In genomic region chr3:141294848-141295247, GRCh38 we compare ENCODE assay signal across 9 cellular contexts.
DNase-seq lines count a peak whose midpoint lies in the region; ATAC-seq and TF ChIP-seq lines count a peak whose summit lies in the region.
"Had no signal": no experiment of that assay in that cellular context is flagged by ENCODE, and none has a peak within 500 bp of the region (broad histone marks: within the 10 kb centered on the region; RNA-seq: fewer than 3 reads in every experiment).

No MANE protein-coding gene starts in this region.

- H3K9me3 Mint-ChIP-seq in activated naive CD8-positive, alpha-beta T cell treated with anti-CD3 and anti-CD28 coated beads, Interleukin-2, amount 10 ng/mL, durations not matched to agents 7 days and 5 days: peaks cover 2% of the 10 kb centered on the region

- peaks cover 16% of the 10 kb centered on the region for H3K4me1 Mint-ChIP-seq in activated naive CD8-positive, alpha-beta T cell treated with anti-CD3 and anti-CD28 coated beads, Interleukin-2, amount 10 ng/mL, durations not matched to agents 7 days and 5 days

- H3K27me3 ChIP-seq in stomach: no peaks in the 10 kb centered on the region

- WGBS in stomach, 5 donors: 49 to 59% (median 55%) methylated on average over 2 of the region's 2 CpGs

- TF ChIP-seq POLR2A in stomach (IDR thresholded peaks at IDR 0.05): no peak

- peak overlapping the region; percentile 1 to 31 (median 20) for H3K4me3 ChIP-seq in stomach
- H3K4me3 ChIP-seq: SK-N-MC had no signal

- peak overlapping the region; percentile 84 for H3K27ac Mint-ChIP-seq in activated naive CD8-positive, alpha-beta T cell treated with anti-CD3 and anti-CD28 coated beads, Interleukin-2, amount 10 ng/mL, durations not matched to agents 7 days and 5 days

- peaks cover 0 to 13% (median 8%) of the 10 kb centered on the region in 4 donors for H3K36me3 ChIP-seq in stomach

- peaks cover 30% of the 10 kb centered on the region for H3K36me3 Mint-ChIP-seq in activated naive CD8-positive, alpha-beta T cell treated with anti-CD3 and anti-CD28 coated beads, Interleukin-2, amount 10 ng/mL, durations not matched to agents 7 days and 5 days

- DNase-seq in activated CD4-positive, CD25-positive, alpha-beta regulatory T cell (lab: John Stamatoyannopoulos, UW): no peak
- DNase-seq in activated naive CD8-positive, alpha-beta T cell treated with anti-CD3 and anti-CD28 coated beads, Interleukin-2, amount 10 ng/mL, durations not matched to agents 7 days and 5 days: no peak
- DNase-seq in iris pigment epithelial cell (ENCODE audit: low read depth) (peak; percentile 94), stomach (no peak), HuH-7 (ENCODE audit: low spot score) (no peak), epidermal melanocyte (ENCODE audit: insufficient read length, low spot score) (no peak), NCI-H82 (lab: John Stamatoyannopoulos, UW) (no peak)

- intact Hi-C loops in stomach (cut with DNase I; ENCODE audit: low total_unique reads): no loop called here

- POLR2A ChIA-PET in activated naive CD8-positive, alpha-beta T cell treated with anti-CD3 and anti-CD28 coated beads, Interleukin-2, amount 10 ng/mL, durations not matched to agents 7 days and 5 days (lab: Charles Lee): interaction anchor here (0.9 to 1.7 kb wide), 3 partner anchors 9 to 63 kb away, joined by 3 to 4 read pairs (median 4); partner anchors contain the start of gene PXYLP1

- peak overlapping the region; percentile 61 for H3K4me3 Mint-ChIP-seq in activated naive CD8-positive, alpha-beta T cell treated with anti-CD3 and anti-CD28 coated beads, Interleukin-2, amount 10 ng/mL, durations not matched to agents 7 days and 5 days

- H3K27ac ChIP-seq in stomach: peak overlapping the region in 2 of 5 donors; percentile 52 to 68
- H3K27ac ChIP-seq: SK-N-MC had no signal

- TF ChIP-seq EP300 in stomach (IDR thresholded peaks at IDR 0.05): no peak

- no peak for TF ChIP-seq CTCF in stomach (IDR thresholded peaks at IDR 0.05)

- peaks cover 0 to 33% (median 11%) of the 10 kb centered on the region in 4 donors for H3K4me1 ChIP-seq in stomach

- H3K27me3 Mint-ChIP-seq in activated naive CD8-positive, alpha-beta T cell treated with anti-CD3 and anti-CD28 coated beads, Interleukin-2, amount 10 ng/mL, durations not matched to agents 7 days and 5 days: no peaks in the 10 kb centered on the region

- ATAC-seq in activated CD4-positive, CD25-positive, alpha-beta regulatory T cell treated with anti-CD3 and anti-CD28 coated beads, Interleukin-2, amount 50 U/mL, for 24 hours: peak; percentile 51 to 87
- no peak for ATAC-seq in activated naive CD8-positive, alpha-beta T cell treated with anti-CD3 and anti-CD28 coated beads, Interleukin-2, amount 10 ng/mL, durations not matched to agents 7 days and 5 days (ENCODE audit: low read depth)

- H3K9me3 ChIP-seq in stomach: no peaks in the 10 kb centered on the region
